Comparison of ENCODE assay signal across 17 cellular contexts in genomic region chr1:40353081-40353480, GRCh38.
"Had no signal": no experiment of that assay in that cellular context is flagged by ENCODE, and none has a peak within 500 bp of the region (broad histone marks: within the 10 kb centered on the region; RNA-seq: fewer than 3 reads in every experiment).

No MANE protein-coding gene starts in this region.

- H3K36me3 ChIP-seq: brain microvascular endothelial cell, colonic mucosa, heart left ventricle, suprapubic skin, transverse colon had no signal

- H3K9me3 ChIP-seq: colonic mucosa had no signal

- H3K4me1 Mint-ChIP-seq: activated CD4-positive, alpha-beta memory T cell treated with anti-CD3 and anti-CD28 coated beads, Interleukin-2, amount 10 ng/mL, durations not matched to agents 7 days and 5 days; activated naive CD4-positive, alpha-beta T cell treated with anti-CD3 and anti-CD28 coated beads, Interleukin-2, amount 10 ng/mL, durations not matched to agents 7 days and 5 days; nephron; WTC11 had no signal

- H3K4me1 ChIP-seq: colonic mucosa, suprapubic skin, transverse colon had no signal

- H3K9me3 Mint-ChIP-seq: activated naive CD4-positive, alpha-beta T cell treated with anti-CD3 and anti-CD28 coated beads, Interleukin-2, amount 10 ng/mL, durations not matched to agents 7 days and 5 days; activated T-cell treated with anti-CD3 and anti-CD28 coated beads, Interleukin-2, amount 50 U/mL, for 4 hours; stimulated activated naive CD8-positive, alpha-beta T cell treated with anti-CD3 and anti-CD28 coated beads, Interleukin-15, Interleukin-2, amounts not matched to agents 100 ng/mL and 50 ng/mL, for 24 hours had no signal

- DNase-seq: activated CD4-positive, alpha-beta memory T cell treated with anti-CD3 and anti-CD28 coated beads, Interleukin-2, amount 10 ng/mL, durations not matched to agents 7 days and 5 days; activated CD4-positive, alpha-beta T cell treated with anti-CD3 and anti-CD28 coated beads for 4 hours; activated naive CD4-positive, alpha-beta T cell treated with anti-CD3 and anti-CD28 coated beads, Interleukin-2, amount 10 ng/mL, durations not matched to agents 7 days and 5 days; activated T-cell treated with anti-CD3 and anti-CD28 coated beads, Interleukin-2, amount 50 U/mL, for 4 hours; aorta; brain microvascular endothelial cell; central memory CD4-positive, alpha-beta T cell; colonic mucosa; heart left ventricle; nucleus accumbens; transverse colon had no signal

- FAIRE-seq: frontal cortex had no signal

- H3K36me3 Mint-ChIP-seq: activated naive CD4-positive, alpha-beta T cell treated with anti-CD3 and anti-CD28 coated beads, Interleukin-2, amount 10 ng/mL, durations not matched to agents 7 days and 5 days had no signal

- H3K27ac Mint-ChIP-seq: activated CD4-positive, alpha-beta memory T cell treated with anti-CD3 and anti-CD28 coated beads, Interleukin-2, amount 10 ng/mL, durations not matched to agents 7 days and 5 days; activated naive CD4-positive, alpha-beta T cell treated with anti-CD3 and anti-CD28 coated beads, Interleukin-2, amount 10 ng/mL, durations not matched to agents 7 days and 5 days; nephron; stimulated activated naive CD8-positive, alpha-beta T cell treated with anti-CD3 and anti-CD28 coated beads, Interleukin-15, Interleukin-2, amounts not matched to agents 100 ng/mL and 50 ng/mL, for 24 hours; T-helper 2 cell treated with Interferon-gamma antibody and Interleukin-4, amounts not matched to agents 5 μg/mL and 100 μg/mL, for 36 hours; WTC11 had no signal

- H3K27me3 Mint-ChIP-seq: activated CD4-positive, alpha-beta memory T cell treated with anti-CD3 and anti-CD28 coated beads, Interleukin-2, amount 10 ng/mL, durations not matched to agents 7 days and 5 days; activated naive CD4-positive, alpha-beta T cell treated with anti-CD3 and anti-CD28 coated beads, Interleukin-2, amount 10 ng/mL, durations not matched to agents 7 days and 5 days; stimulated activated naive CD8-positive, alpha-beta T cell treated with anti-CD3 and anti-CD28 coated beads, Interleukin-15, Interleukin-2, amounts not matched to agents 100 ng/mL and 50 ng/mL, for 24 hours had no signal

- ATAC-seq: activated T-cell treated with anti-CD3 and anti-CD28 coated beads, Interleukin-2, amount 50 U/mL, for 4 hours; heart left ventricle; WTC11 had no signal

- H3K4me3 ChIP-seq: colonic mucosa, heart left ventricle, suprapubic skin, transverse colon had no signal

- H3K27me3 ChIP-seq: brain microvascular endothelial cell, colonic mucosa, heart left ventricle, suprapubic skin, transverse colon had no signal

- H3K4me3 Mint-ChIP-seq: activated CD4-positive, alpha-beta memory T cell treated with anti-CD3 and anti-CD28 coated beads, Interleukin-2, amount 10 ng/mL, durations not matched to agents 7 days and 5 days; activated naive CD4-positive, alpha-beta T cell treated with anti-CD3 and anti-CD28 coated beads, Interleukin-2, amount 10 ng/mL, durations not matched to agents 7 days and 5 days; activated T-cell treated with anti-CD3 and anti-CD28 coated beads, Interleukin-2, amount 50 U/mL, for 4 hours; nephron; stimulated activated naive CD8-positive, alpha-beta T cell treated with anti-CD3 and anti-CD28 coated beads, Interleukin-15, Interleukin-2, amounts not matched to agents 100 ng/mL and 50 ng/mL, for 24 hours; T-helper 2 cell treated with Interferon-gamma antibody and Interleukin-4, amounts not matched to agents 5 μg/mL and 100 μg/mL, for 36 hours; WTC11 had no signal

- H3K27ac ChIP-seq: brain microvascular endothelial cell, colonic mucosa, suprapubic skin had no signal
